Comparison of ENCODE assay signal across 2 cellular contexts in the genomic region with DNA sequence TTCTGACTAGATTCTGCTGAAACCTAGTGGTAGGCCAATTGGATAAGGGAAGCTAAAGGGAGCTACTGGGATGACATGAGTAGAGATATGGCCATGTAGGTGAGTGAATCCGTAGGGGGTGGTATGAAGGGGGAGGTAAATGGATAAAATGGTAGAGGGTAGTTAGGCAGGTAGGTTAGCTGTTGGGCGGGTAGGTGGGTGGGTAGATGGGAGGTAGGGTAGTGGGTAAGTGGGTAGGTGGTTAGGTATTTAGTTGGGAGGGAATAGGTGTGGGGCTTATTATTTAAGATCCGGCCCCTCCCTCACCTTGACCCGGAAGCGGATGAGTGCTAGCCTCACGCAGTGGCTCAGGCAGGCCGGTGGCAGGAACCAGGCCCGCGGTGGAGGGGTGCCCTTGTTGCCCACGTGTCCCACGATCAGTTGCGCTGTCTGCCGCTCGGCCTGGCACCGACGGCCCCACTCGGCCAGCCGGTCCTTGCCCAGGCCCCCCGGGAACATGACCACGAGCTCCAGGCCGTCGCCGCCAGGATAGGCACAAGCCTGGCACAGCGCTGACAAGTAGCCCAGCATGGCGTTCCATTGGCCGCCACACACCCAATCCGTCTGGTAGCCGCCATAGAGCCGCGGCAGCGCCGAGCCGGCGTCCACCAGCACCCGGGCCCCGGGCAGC.
TF ChIP-seq lines count a peak whose summit lies in the region.

No MANE protein-coding gene starts in this region.

TF ChIP-seq in HEK293, 187 proteins besides CTCF, POLR2A, EP300 and RAD21 (continued from another document and continues in another):
- TF ChIP-seq, protein P1, sequence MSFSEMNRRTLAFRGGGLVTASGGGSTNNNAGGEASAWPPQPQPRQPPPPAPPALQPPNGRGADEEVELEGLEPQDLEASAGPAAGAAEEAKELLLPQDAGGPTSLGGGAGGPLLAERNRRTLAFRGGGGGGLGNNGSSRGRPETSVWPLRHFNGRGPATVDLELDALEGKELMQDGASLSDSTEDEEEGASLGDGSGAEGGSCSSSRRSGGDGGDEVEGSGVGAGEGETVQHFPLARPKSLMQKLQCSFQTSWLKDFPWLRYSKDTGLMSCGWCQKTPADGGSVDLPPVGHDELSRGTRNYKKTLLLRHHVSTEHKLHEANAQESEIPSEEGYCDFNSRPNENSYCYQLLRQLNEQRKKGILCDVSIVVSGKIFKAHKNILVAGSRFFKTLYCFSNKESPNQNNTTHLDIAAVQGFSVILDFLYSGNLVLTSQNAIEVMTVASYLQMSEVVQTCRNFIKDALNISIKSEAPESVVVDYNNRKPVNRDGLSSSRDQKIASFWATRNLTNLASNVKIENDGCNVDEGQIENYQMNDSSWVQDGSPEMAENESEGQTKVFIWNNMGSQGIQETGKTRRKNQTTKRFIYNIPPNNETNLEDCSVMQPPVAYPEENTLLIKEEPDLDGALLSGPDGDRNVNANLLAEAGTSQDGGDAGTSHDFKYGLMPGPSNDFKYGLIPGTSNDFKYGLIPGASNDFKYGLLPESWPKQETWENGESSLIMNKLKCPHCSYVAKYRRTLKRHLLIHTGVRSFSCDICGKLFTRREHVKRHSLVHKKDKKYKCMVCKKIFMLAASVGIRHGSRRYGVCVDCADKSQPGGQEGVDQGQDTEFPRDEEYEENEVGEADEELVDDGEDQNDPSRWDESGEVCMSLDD (tag by site-specific recombination; IDR thresholded peaks at IDR 0.05) = 0 out of 2 replicates have a peak, but pooled peaks have one; percentile 19
- TF ChIP-seq, protein P2, sequence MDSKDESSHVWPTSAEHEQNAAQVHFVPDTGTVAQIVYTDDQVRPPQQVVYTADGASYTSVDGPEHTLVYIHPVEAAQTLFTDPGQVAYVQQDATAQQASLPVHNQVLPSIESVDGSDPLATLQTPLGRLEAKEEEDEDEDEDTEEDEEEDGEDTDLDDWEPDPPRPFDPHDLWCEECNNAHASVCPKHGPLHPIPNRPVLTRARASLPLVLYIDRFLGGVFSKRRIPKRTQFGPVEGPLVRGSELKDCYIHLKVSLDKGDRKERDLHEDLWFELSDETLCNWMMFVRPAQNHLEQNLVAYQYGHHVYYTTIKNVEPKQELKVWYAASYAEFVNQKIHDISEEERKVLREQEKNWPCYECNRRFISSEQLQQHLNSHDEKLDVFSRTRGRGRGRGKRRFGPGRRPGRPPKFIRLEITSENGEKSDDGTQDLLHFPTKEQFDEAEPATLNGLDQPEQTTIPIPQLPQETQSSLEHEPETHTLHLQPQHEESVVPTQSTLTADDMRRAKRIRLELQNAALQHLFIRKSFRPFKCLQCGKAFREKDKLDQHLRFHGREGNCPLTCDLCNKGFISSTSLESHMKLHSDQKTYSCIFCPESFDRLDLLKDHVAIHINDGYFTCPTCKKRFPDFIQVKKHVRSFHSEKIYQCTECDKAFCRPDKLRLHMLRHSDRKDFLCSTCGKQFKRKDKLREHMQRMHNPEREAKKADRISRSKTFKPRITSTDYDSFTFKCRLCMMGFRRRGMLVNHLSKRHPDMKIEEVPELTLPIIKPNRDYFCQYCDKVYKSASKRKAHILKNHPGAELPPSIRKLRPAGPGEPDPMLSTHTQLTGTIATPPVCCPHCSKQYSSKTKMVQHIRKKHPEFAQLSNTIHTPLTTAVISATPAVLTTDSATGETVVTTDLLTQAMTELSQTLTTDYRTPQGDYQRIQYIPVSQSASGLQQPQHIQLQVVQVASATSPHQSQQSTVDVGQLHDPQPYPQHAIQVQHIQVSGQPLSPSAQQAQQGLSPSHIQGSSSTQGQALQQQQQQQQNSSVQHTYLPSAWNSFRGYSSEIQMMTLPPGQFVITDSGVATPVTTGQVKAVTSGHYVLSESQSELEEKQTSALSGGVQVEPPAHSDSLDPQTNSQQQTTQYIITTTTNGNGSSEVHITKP (tag by site-specific recombination; IDR thresholded peaks at IDR 0.05) = peak; percentile 84
- TF ChIP-seq, protein P3, sequence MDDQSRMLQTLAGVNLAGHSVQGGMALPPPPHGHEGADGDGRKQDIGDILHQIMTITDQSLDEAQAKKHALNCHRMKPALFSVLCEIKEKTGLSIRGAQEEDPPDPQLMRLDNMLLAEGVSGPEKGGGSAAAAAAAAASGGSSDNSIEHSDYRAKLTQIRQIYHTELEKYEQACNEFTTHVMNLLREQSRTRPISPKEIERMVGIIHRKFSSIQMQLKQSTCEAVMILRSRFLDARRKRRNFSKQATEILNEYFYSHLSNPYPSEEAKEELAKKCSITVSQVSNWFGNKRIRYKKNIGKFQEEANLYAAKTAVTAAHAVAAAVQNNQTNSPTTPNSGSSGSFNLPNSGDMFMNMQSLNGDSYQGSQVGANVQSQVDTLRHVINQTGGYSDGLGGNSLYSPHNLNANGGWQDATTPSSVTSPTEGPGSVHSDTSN (CRISPR knock-in tag; IDR thresholded peaks at IDR 0.05) = 0 out of 2 replicates have a peak, but pooled peaks have one; percentile 15
- TF ChIP-seq ZBTB20 (tag by site-specific recombination; IDR thresholded peaks at IDR 0.05) (peak; percentile 68; the same call in 1 of the 2 replicates), ZNF114 (tag by site-specific recombination; IDR thresholded peaks at IDR 0.05) (no peak)
- TF ChIP-seq, protein P4, sequence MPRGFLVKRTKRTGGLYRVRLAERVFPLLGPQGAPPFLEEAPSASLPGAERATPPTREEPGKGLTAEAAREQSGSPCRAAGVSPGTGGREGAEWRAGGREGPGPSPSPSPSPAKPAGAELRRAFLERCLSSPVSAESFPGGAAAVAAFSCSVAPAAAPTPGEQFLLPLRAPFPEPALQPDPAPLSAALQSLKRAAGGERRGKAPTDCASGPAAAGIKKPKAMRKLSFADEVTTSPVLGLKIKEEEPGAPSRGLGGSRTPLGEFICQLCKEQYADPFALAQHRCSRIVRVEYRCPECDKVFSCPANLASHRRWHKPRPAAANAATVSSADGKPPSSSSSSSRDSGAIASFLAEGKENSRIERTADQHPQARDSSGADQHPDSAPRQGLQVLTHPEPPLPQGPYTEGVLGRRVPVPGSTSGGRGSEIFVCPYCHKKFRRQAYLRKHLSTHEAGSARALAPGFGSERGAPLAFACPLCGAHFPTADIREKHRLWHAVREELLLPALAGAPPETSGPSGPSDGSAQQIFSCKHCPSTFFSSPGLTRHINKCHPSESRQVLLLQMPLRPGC (tag by site-specific recombination; IDR thresholded peaks at IDR 0.05) = 0 out of 2 replicates have a peak, but pooled peaks have one; percentile 48

TF ChIP-seq in K562, 482 proteins besides CTCF, POLR2A, EP300 and RAD21 (continued from another document):
- TF ChIP-seq, protein P5, sequence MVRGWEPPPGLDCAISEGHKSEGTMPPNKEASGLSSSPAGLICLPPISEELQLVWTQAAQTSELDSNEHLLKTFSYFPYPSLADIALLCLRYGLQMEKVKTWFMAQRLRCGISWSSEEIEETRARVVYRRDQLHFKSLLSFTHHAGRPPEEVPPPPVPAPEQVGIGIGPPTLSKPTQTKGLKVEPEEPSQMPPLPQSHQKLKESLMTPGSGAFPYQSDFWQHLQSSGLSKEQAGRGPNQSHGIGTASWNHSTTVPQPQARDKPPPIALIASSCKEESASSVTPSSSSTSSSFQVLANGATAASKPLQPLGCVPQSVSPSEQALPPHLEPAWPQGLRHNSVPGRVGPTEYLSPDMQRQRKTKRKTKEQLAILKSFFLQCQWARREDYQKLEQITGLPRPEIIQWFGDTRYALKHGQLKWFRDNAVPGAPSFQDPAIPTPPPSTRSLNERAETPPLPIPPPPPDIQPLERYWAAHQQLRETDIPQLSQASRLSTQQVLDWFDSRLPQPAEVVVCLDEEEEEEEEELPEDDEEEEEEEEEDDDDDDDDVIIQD (CRISPR knock-in tag; IDR thresholded peaks at IDR 0.05) = no peak
- TF ChIP-seq NR2C1 (IDR thresholded peaks at IDR 0.05) (peak; percentile 94), NR2C1 (tag; IDR thresholded peaks at IDR 0.05) (peak; percentile 92)
